15 cellular contexts compared by ENCODE assay signal in the genomic region with DNA sequence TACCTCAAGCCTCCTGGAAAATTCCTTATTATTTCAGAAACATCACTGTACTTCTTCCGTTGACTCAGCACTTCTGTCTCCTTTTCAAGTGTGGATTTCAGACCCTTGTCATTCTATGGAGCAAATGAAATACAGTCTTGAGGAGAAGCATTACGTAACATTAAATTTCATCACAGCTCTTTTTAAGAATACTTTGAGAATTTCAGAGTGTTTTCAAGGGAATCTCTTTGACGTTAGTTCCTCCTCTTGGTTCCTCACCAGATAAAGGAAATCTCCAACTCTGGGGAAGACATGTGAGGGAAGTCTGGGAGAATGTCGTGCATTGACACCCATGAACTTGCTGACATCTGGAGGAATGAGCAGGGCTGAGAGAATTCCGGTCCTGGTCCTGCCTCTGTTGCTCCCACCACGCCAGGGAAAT. TPM values are rescaled to one million over a fixed set of nuclear protein-coding genes. Genes with fewer than 3 reads are reported as not detected.
DNase-seq lines count a peak whose midpoint lies in the region; ATAC-seq and TF ChIP-seq lines count a peak whose summit lies in the region.
"Had no signal": no experiment of that assay in that cellular context is flagged by ENCODE, and none has a peak within 500 bp of the region (broad histone marks: within the 10 kb centered on the region; RNA-seq: fewer than 3 reads in every experiment).

No MANE protein-coding gene starts in this region.

- H2BK120ac ChIP-seq in H9 (ENCODE audit: low read depth, low read length, poor library complexity, severe bottlenecking): no peak overlapping the region

- peak overlapping the region in 2 of 3 experiments; percentile 2 to 71; a peak in 4 of 7 replicates for H3K27ac Mint-ChIP-seq in H9

- no peak overlapping the region for H3K27ac ChIP-seq in H9 (ENCODE audit: insufficient read length, low read depth, low read length)
- peak overlapping the region; percentile 13; the same call in 1 of the 2 replicates for H3K27ac ChIP-seq in SK-N-MC
- H3K27ac ChIP-seq in suprapubic skin: no peak overlapping the region
- H3K27ac ChIP-seq: C4-2B had no signal

- H3K9me3 ChIP-seq in H9 (ENCODE audit: control insufficient read depth, low read depth, low read length) (no peaks in the 10 kb centered on the region), SK-N-MC (ENCODE audit: low read depth, low read length) (no peaks in the 10 kb centered on the region), BE2C (no peaks in the 10 kb centered on the region), suprapubic skin (no peaks in the 10 kb centered on the region)

- no peak overlapping the region for H2AFZ ChIP-seq in H9 (ENCODE audit: low read length)

- no peak overlapping the region for H3K56ac ChIP-seq in H9 (ENCODE audit: insufficient read length, low read depth, low read length)

- no peak for TF ChIP-seq EP300 in suprapubic skin (IDR thresholded peaks at IDR 0.05)

- H3K4me3 ChIP-seq in SK-N-MC (0 out of 2 replicates have a peak overlapping the region, but pooled peaks have one; percentile 14), fibroblast of the aortic adventitia (ENCODE audit: low read depth, low read length) (no peak overlapping the region), BE2C (ENCODE audit: low read depth, low read length) (no peak overlapping the region), suprapubic skin (no peak overlapping the region)

- no peak overlapping the region for H2AK5ac ChIP-seq in H9 (ENCODE audit: insufficient read length, low read length)

- no peaks in the 10 kb centered on the region for H3K23me2 ChIP-seq in H9 (ENCODE audit: insufficient read length, low read depth, low read length, poor library complexity, severe bottlenecking)

- H3K79me1 ChIP-seq in H9 (ENCODE audit: insufficient read depth, low read depth, low read length, poor library complexity, severe bottlenecking): peaks cover 8% of the 10 kb centered on the region

- no peaks in the 10 kb centered on the region; a peak in 1 of 5 replicates for H3K9me3 Mint-ChIP-seq in H9

- H3K4ac ChIP-seq in H9 (ENCODE audit: low read depth, low read length): no peak overlapping the region

- WGBS in H9 (ENCODE audit: extremely low coverage, insufficient read length, low lambda C conversion rate): no CpG with 5 or more reads among the region's 6 CpGs
- WGBS in suprapubic skin: 83% methylated on average over 6 of the region's 6 CpGs

- no peak for TF ChIP-seq POLR2A in suprapubic skin (IDR thresholded peaks at IDR 0.05)

- H3K4me1 ChIP-seq in H9 (ENCODE audit: insufficient read depth, low read length) (peaks cover 2% of the 10 kb centered on the region; the same call in 1 of the 2 replicates), BE2C (no peaks in the 10 kb centered on the region), suprapubic skin (peaks cover 22% of the 10 kb centered on the region)

- H4K91ac ChIP-seq in H9 (ENCODE audit: insufficient read length, low read depth, low read length): no peak overlapping the region

- no peak overlapping the region for H3K14ac ChIP-seq in H9 (ENCODE audit: insufficient read depth, low read length)

- peaks cover 16 to 20% of the 10 kb centered on the region in 2 experiments for H3K4me1 Mint-ChIP-seq in H9

- no peak overlapping the region for H3K9ac ChIP-seq in H9 (ENCODE audit: extremely low read depth, insufficient read length, low read length)
- no peak overlapping the region for H3K9ac ChIP-seq in SK-N-MC (ENCODE audit: insufficient read length)

- H3K36me3 Mint-ChIP-seq in H9 (ENCODE audit: insufficient read depth in 1 of 3, low read depth in 3 of 3): peaks cover 3 to 12% (median 5%) of the 10 kb centered on the region in 3 experiments; a peak in 6 of 7 replicates

- no peak overlapping the region for H3K18ac ChIP-seq in H9 (ENCODE audit: insufficient read length, low read depth, low read length)

- H3T11ph ChIP-seq in H9 (ENCODE audit: low read length): no peak overlapping the region

- no peak overlapping the region for H4K8ac ChIP-seq in H9 (replicated peaks; ENCODE audit: insufficient read length, low read depth, low read length)

- no peak overlapping the region for H4K5ac ChIP-seq in H9 (ENCODE audit: insufficient read length, low read depth, low read length)

- H3K27me3 Mint-ChIP-seq in H9 (ENCODE audit: low read depth): no peaks in the 10 kb centered on the region

- H3K27me3 ChIP-seq in H9 (ENCODE audit: insufficient read depth, low read length) (no peaks in the 10 kb centered on the region), BE2C (no peaks in the 10 kb centered on the region), suprapubic skin (no peaks in the 10 kb centered on the region)

- peaks cover 23% of the 10 kb centered on the region; the same call in 1 of the 2 replicates for H3K79me2 ChIP-seq in H9 (ENCODE audit: insufficient read depth, low read length)

- no peak overlapping the region for H2BK12ac ChIP-seq in H9 (ENCODE audit: insufficient read length, low read depth, low read length)

- no peak overlapping the region for H3K23ac ChIP-seq in H9 (ENCODE audit: insufficient read length, low read depth, low read length)

- H2BK5ac ChIP-seq in H9 (ENCODE audit: insufficient read length, low read length): no peak overlapping the region

- H3K4me2 ChIP-seq in H9 (ENCODE audit: insufficient read depth, insufficient read length, low read length): no peak overlapping the region

- no peak for DNase-seq in H9
- DNase-seq in SK-N-MC (ENCODE audit: low read depth, low spot score): peak; percentile 57
- DNase-seq in fibroblast of the aortic adventitia (ENCODE audit: low read depth): peak; percentile 75
- peak; percentile 8 for DNase-seq in putamen (ENCODE audit: low spot score)
- no peak for DNase-seq in BE2C
- DNase-seq in suprapubic skin (ENCODE audit: low spot score in 2 of 2): no peak
- DNase-seq: activated gamma-delta T cell treated with Interleukin-2 at 50 U/mL for 16 hours, dermis blood vessel endothelial cell, DMS79 treated with DMSO at 0.1 percent for 48 hours, hippocampal formation, NCI-H187 treated with DMSO at 0.1 percent for 48 hours, NCI-H524 treated with DMSO at 0.1 percent for 48 hours had no signal

- H3K4me3 Mint-ChIP-seq in H9: no peak overlapping the region

- H2BK20ac ChIP-seq in H9 (ENCODE audit: low read depth, low read length, poor library complexity, severe bottlenecking): no peak overlapping the region

- ATAC-seq in HG02571 (IDR thresholded peaks at IDR 0.05; ENCODE audit: unreplicated experiment): no peak
- ATAC-seq: esophagus mucosa had no signal

- no peaks in the 10 kb centered on the region for H3K36me3 ChIP-seq in SK-N-MC (ENCODE audit: insufficient read depth, low read length)
- H3K36me3 ChIP-seq in BE2C: no peaks in the 10 kb centered on the region
- H3K36me3 ChIP-seq in suprapubic skin: no peaks in the 10 kb centered on the region

- H4K20me1 ChIP-seq in H9 (ENCODE audit: control insufficient read depth, insufficient read depth, insufficient read length): no peaks in the 10 kb centered on the region

- no peak overlapping the region for H2BK15ac ChIP-seq in H9 (ENCODE audit: low read depth, low read length)

- TF ChIP-seq CTCF in H9 (conservative IDR thresholded peaks at IDR 0.05) (no peak), fibroblast of the aortic adventitia (IDR thresholded peaks at IDR 0.05; ENCODE audit: insufficient read depth, low read length) (no peak), BE2C (IDR thresholded peaks at IDR 0.05; ENCODE audit: low read depth, low read length) (no peak), suprapubic skin (IDR thresholded peaks at IDR 0.05) (no peak)

RNA-seq across cellular contexts. Expression of gene UST, which starts 32.3 kb away (rescaled TPM):
- total RNA-seq in H9 (2021) (13.2 and 14.4 TPM in 2 replicates), fibroblast of the aortic adventitia (ENCODE audit: low replicate concordance) (27.1 and 36.1 TPM in 2 replicates), suprapubic skin (10 to 100 TPM; 16.7 to 19.5 (median 18.1) TPM)
- polyA plus RNA-seq in BE2C (2012; ENCODE audit: insufficient read depth, insufficient read length, low read depth): not detected

Comparison
In these comparisons a context has a peak if more than half of its experiments do, and no peak if none do; other contexts are left out.
1. DNase-seq: peak in SK-N-MC (single experiment), fibroblast of the aortic adventitia (single experiment) and putamen (single experiment); none in H9 (single experiment), BE2C (single experiment) and suprapubic skin (0 of 2).